ENCODE assay signal across 28 cellular contexts in genomic region chr13:82447452-82448030, GRCh38.
"Had no signal": no experiment of that assay in that cellular context is flagged by ENCODE, and none has a peak within 500 bp of the region (broad histone marks: within the 10 kb centered on the region; RNA-seq: fewer than 3 reads in every experiment).

No MANE protein-coding gene starts in this region.

- ATAC-seq: activated CD4-positive, CD25-positive, alpha-beta regulatory T cell treated with anti-CD3 and anti-CD28 coated beads, Interleukin-2, amount 50 U/mL, for 24 hours; activated CD8-positive, alpha-beta T cell treated with anti-CD3 and anti-CD28 coated beads for 36 hours; activated T-cell treated with anti-CD3 and anti-CD28 coated beads, Interleukin-2, amount 50 U/mL, for 4 hours; activated T-helper 17 cell treated with anti-CD3 and anti-CD28 coated beads, Interleukin-2, amount 50 U/mL, for 72 hours; esophagus mucosa; T-helper 17 cell had no signal

- DNase-seq: activated B cell treated with CpG ODN at 0.5 μM for 24 hours; activated CD4-positive, alpha-beta T cell treated with anti-CD3 and anti-CD28 coated beads for 48 hours; activated CD4-positive, alpha-beta T cell treated with anti-CD3 and anti-CD28 coated beads, Interleukin-2, amount 50 U/mL, for 1 hour; activated CD4-positive, alpha-beta T cell treated with anti-CD3 and anti-CD28 coated beads, Interleukin-2, amount 50 U/mL, for 48 hours; activated CD8-positive, alpha-beta memory T cell treated with anti-CD3 and anti-CD28 coated beads for 24 hours; activated CD8-positive, alpha-beta T cell treated with anti-CD3 and anti-CD28 coated beads for 36 hours; activated effector memory CD4-positive, alpha-beta T cell treated with Interleukin-2 at 50 U/mL for 16 hours; activated gamma-delta T cell treated with Interleukin-2 at 50 U/mL for 16 hours; activated naive CD4-positive, alpha-beta T cell treated with anti-CD3 and anti-CD28 coated beads, Interleukin-2, amount 50 U/mL, for 16 hours; activated naive CD4-positive, alpha-beta T cell treated with Interleukin-2 at 50 U/mL for 16 hours; activated T-cell treated with anti-CD3 and anti-CD28 coated beads, Interleukin-2, amount 50 U/mL, for 4 hours; amniotic stem cell; anterior cingulate cortex; brain microvascular endothelial cell; dorsolateral prefrontal cortex; effector memory CD4-positive, alpha-beta T cell; endodermal cell; foreskin fibroblast; head of caudate nucleus; T-helper 17 cell; T1000; WERI-Rb-1 had no signal

- H3K36me3 ChIP-seq: brain microvascular endothelial cell, WERI-Rb-1 had no signal

- H3K27ac ChIP-seq: brain microvascular endothelial cell, coronary artery, dorsolateral prefrontal cortex, WERI-Rb-1 had no signal

- H3K4me3 ChIP-seq: coronary artery, dorsolateral prefrontal cortex had no signal

- FAIRE-seq: astrocyte, bronchial epithelial cell had no signal

- H3K27me3 ChIP-seq: brain microvascular endothelial cell, dorsolateral prefrontal cortex had no signal
